In genomic region chr14:54686871-54687749, GRCh38 we compare ENCODE assay signal across 17 cellular contexts.
DNase-seq lines count a peak whose midpoint lies in the region; ATAC-seq, FAIRE-seq and TF ChIP-seq lines count a peak whose summit lies in the region.
"Had no signal": no experiment of that assay in that cellular context is flagged by ENCODE, and none has a peak within 500 bp of the region (broad histone marks: within the 10 kb centered on the region; RNA-seq: fewer than 3 reads in every experiment).

No MANE protein-coding gene starts in this region.

- TF ChIP-seq POLR2A in esophagus squamous epithelium (IDR thresholded peaks at IDR 0.05) (no peak), thyroid gland (IDR thresholded peaks at IDR 0.05) (no peak)

- no peak for DNase-seq in SJSA1 (ENCODE audit: low read depth in 1 of 2, low spot score in 2 of 2)
- no peak for DNase-seq in esophagus squamous epithelium (lab: John Stamatoyannopoulos, UW)
- peak; percentile 74 for DNase-seq in myocyte (ENCODE audit: low read depth)
- DNase-seq in thyroid gland: no peak
- DNase-seq in activated naive CD8-positive, alpha-beta T cell treated with anti-CD3 and anti-CD28 coated beads, Interleukin-2, amount 50 U/mL, for 24 hours: no peak
- DNase-seq in activated CD4-positive, alpha-beta T cell treated with anti-CD3 and anti-CD28 coated beads, Interleukin-2, amount 50 U/mL, for 4 hours: no peak
- no peak for DNase-seq in small intestine
- DNase-seq in nucleus accumbens (lab: John Stamatoyannopoulos, UW): no peak
- DNase-seq: activated CD4-positive, alpha-beta T cell treated with anti-CD3 and anti-CD28 coated beads, Interleukin-2, amount 50 U/mL, for 48 hours; activated effector memory CD4-positive, alpha-beta T cell treated with Interleukin-2 at 50 U/mL for 16 hours; CD4-positive, CD25-positive, alpha-beta regulatory T cell; NCI-H1105 treated with DMSO at 0.1 percent for 48 hours; stimulated activated CD4-positive, alpha-beta T cell treated with anti-CD3 and anti-CD28 coated beads, Interleukin-1b, Interleukin-23, amount 100 ng/mL, for 48 hours had no signal

- H3K27me3 Mint-ChIP-seq in activated naive CD8-positive, alpha-beta T cell treated with anti-CD3 and anti-CD28 coated beads, Interleukin-2, amount 50 U/mL, for 24 hours: peaks cover 17% of the 10 kb centered on the region

- H3K27ac ChIP-seq in SJSA1 (peak overlapping the region; percentile 75), esophagus squamous epithelium (peak overlapping the region; percentile 63 to 91 (median 76)), thyroid gland (peak overlapping the region; percentile 12 to 79 (median 71)), small intestine (ENCODE audit: low read depth in 1 of 2, low read length in 1 of 2) (peak overlapping the region in 1 of 2 donors; percentile 86)

- H3K4me3 Mint-ChIP-seq in activated naive CD8-positive, alpha-beta T cell treated with anti-CD3 and anti-CD28 coated beads, Interleukin-2, amount 50 U/mL, for 24 hours: no peak overlapping the region
- H3K4me3 Mint-ChIP-seq: central memory CD8-positive, alpha-beta T cell; neural crest cell had no signal

- no peaks in the 10 kb centered on the region for H3K36me3 Mint-ChIP-seq in activated naive CD8-positive, alpha-beta T cell treated with anti-CD3 and anti-CD28 coated beads, Interleukin-2, amount 50 U/mL, for 24 hours (ENCODE audit: low read depth)
- H3K36me3 Mint-ChIP-seq: CD4-positive, CD25-positive, alpha-beta regulatory T cell had no signal

- H3K4me3 ChIP-seq in SJSA1: no peak overlapping the region
- H3K4me3 ChIP-seq in esophagus squamous epithelium: no peak overlapping the region
- no peak overlapping the region for H3K4me3 ChIP-seq in thyroid gland (replicated peaks in 1 of 3)
- no peak overlapping the region for H3K4me3 ChIP-seq in small intestine (ENCODE audit: low read depth in 1 of 2, low read length in 2 of 2)

- H3K27me3 ChIP-seq in SJSA1 (replicated peaks) (no peaks in the 10 kb centered on the region), esophagus squamous epithelium (no peaks in the 10 kb centered on the region), thyroid gland (no peaks in the 10 kb centered on the region), small intestine (ENCODE audit: control insufficient read depth in 2 of 2, insufficient read depth in 2 of 2, low read length in 2 of 2) (no peaks in the 10 kb centered on the region)

- 51 to 66% methylated on average over 8 of the region's 8 CpGs for WGBS in esophagus squamous epithelium, 2 donors
- WGBS in thyroid gland, 2 donors: 66 to 82% methylated on average over 8 of the region's 8 CpGs
- 76 to 83% (median 77%) methylated on average over 8 of the region's 8 CpGs for WGBS in small intestine, 3 donors

- no peaks in the 10 kb centered on the region for H3K9me3 Mint-ChIP-seq in activated naive CD8-positive, alpha-beta T cell treated with anti-CD3 and anti-CD28 coated beads, Interleukin-2, amount 50 U/mL, for 24 hours
- H3K9me3 Mint-ChIP-seq: central memory CD8-positive, alpha-beta T cell had no signal

- no peak for ATAC-seq in activated naive CD8-positive, alpha-beta T cell treated with anti-CD3 and anti-CD28 coated beads, Interleukin-2, amount 50 U/mL, for 24 hours

- no peak overlapping the region for H3K27ac Mint-ChIP-seq in activated naive CD8-positive, alpha-beta T cell treated with anti-CD3 and anti-CD28 coated beads, Interleukin-2, amount 50 U/mL, for 24 hours

- intact Hi-C loops in esophagus squamous epithelium (cut with DNase I): no loop called here
- intact Hi-C loops in thyroid gland (cut with DNase I): no loop called here

- peaks cover 44% of the 10 kb centered on the region for H3K4me1 Mint-ChIP-seq in activated naive CD8-positive, alpha-beta T cell treated with anti-CD3 and anti-CD28 coated beads, Interleukin-2, amount 50 U/mL, for 24 hours
- H3K4me1 Mint-ChIP-seq: neural crest cell had no signal

- H3K36me3 ChIP-seq in SJSA1 (0 out of 2 replicates have a peak, but pooled peaks cover 3% of the 10 kb centered on the region), esophagus squamous epithelium (no peaks in the 10 kb centered on the region), thyroid gland (no peaks in the 10 kb centered on the region), small intestine (ENCODE audit: control insufficient read depth in 2 of 2, insufficient read depth in 2 of 2, low read length in 2 of 2) (no peaks in the 10 kb centered on the region)

- no peak for FAIRE-seq in small intestine (lab: Jason Lieb, UNC)
- FAIRE-seq: GM18507, RCC 7860 had no signal

- H3K4me1 ChIP-seq in SJSA1 (replicated peaks) (peaks cover 62% of the 10 kb centered on the region), esophagus squamous epithelium (peaks cover 7 to 53% (median 29%) of the 10 kb centered on the region in 3 donors), thyroid gland (peaks cover 3 to 30% of the 10 kb centered on the region in 2 donors), small intestine (ENCODE audit: control insufficient read depth in 2 of 2, insufficient read depth in 1 of 2, low read depth in 1 of 2, low read length in 1 of 2) (peaks cover 0 to 8% of the 10 kb centered on the region in 2 donors)

- no peak for TF ChIP-seq CTCF in esophagus squamous epithelium (IDR thresholded peaks at IDR 0.05)
- TF ChIP-seq CTCF in thyroid gland (IDR thresholded peaks at IDR 0.05): no peak

- H3K9me3 ChIP-seq in SJSA1 (replicated peaks): no peaks in the 10 kb centered on the region
- no peaks in the 10 kb centered on the region for H3K9me3 ChIP-seq in esophagus squamous epithelium
- no peaks in the 10 kb centered on the region for H3K9me3 ChIP-seq in thyroid gland
- no peaks in the 10 kb centered on the region for H3K9me3 ChIP-seq in small intestine (ENCODE audit: control insufficient read depth, low read depth)
